Comparison of ENCODE assay signal across 31 cellular contexts in the genomic region with DNA sequence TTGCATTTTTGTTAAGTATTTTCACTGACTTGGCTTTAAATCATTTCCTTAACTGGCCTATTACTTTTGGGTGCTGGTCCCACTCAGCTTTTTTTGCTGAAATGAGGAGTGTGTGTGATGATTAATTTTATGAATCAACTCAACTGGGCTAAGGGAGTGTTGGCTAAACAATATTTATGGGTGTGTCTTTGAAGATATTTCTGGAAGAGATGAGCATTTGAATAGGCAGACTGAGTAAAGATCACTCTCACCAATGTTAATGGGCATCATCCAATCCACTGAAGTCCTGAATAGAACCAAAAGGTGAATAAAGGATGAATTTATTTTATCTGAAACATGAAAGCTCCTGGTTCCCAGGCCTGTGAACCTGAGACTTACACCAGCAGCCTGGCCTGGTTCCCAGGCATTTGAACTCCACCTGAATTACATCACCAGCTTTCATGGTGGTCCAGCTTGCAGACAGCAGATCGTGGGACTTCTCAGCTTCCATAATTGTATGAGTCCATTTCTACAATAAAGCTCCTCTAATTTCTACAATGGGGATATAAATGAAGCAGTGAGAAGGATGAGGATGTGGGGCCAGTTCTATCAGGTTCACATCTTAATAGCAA.
DNase-seq lines count a peak whose midpoint lies in the region; ATAC-seq and TF ChIP-seq lines count a peak whose summit lies in the region.
"Had no signal": no experiment of that assay in that cellular context is flagged by ENCODE, and none has a peak within 500 bp of the region (broad histone marks: within the 10 kb centered on the region; RNA-seq: fewer than 3 reads in every experiment).

No MANE protein-coding gene starts in this region.

- peaks cover 13% of the 10 kb centered on the region; the same call in 1 of the 2 replicates for H3F3A ChIP-seq in GM23248 (ENCODE audit: insufficient read depth)

- no peaks in the 10 kb centered on the region for H3K36me3 ChIP-seq in GM23248 (ENCODE audit: low read depth)
- H3K36me3 ChIP-seq: BLaER1 treated with 17β-estradiol and CSF1 and Interleukin-3, amounts not matched to agents 10 nM and 100 nM; gastrocnemius medialis; stomach; tibial nerve had no signal

- no peaks in the 10 kb centered on the region for H3K9me2 ChIP-seq in GM23248 (ENCODE audit: insufficient read depth)

- no peak overlapping the region for H3K27ac ChIP-seq in GM23248
- H3K27ac ChIP-seq: BLaER1 treated with 17β-estradiol and CSF1 and Interleukin-3, amounts not matched to agents 10 nM and 100 nM; gastrocnemius medialis; skin epidermis; stomach; tibial nerve had no signal

- no peaks in the 10 kb centered on the region for H3K79me2 ChIP-seq in GM23248 (ENCODE audit: insufficient read depth)

- no peak overlapping the region for H3K9ac ChIP-seq in GM23248
- H3K9ac ChIP-seq: BLaER1 treated with 17β-estradiol and CSF1 and Interleukin-3, amounts not matched to agents 10 nM and 100 nM had no signal

- no peak for ATAC-seq in GM21717 (IDR thresholded peaks at IDR 0.05; ENCODE audit: unreplicated experiment)
- ATAC-seq in HG03159 (IDR thresholded peaks at IDR 0.05; ENCODE audit: unreplicated experiment): no peak
- ATAC-seq: activated CD4-positive, CD25-positive, alpha-beta regulatory T cell treated with anti-CD3 and anti-CD28 coated beads, Interleukin-2, amount 50 U/mL, for 24 hours; effector memory CD8-positive, alpha-beta T cell; gastrocnemius medialis; left lobe of liver had no signal

- DNase-seq in GM23248 (peak; percentile 63), NCI-H226 (peak; percentile 52), choroid plexus epithelial cell (ENCODE audit: low read depth) (peak; percentile 59), skeletal muscle cell (ENCODE audit: low read depth) (peak; percentile 22), HUDEP-2 (lab: John Stamatoyannopoulos, UW; ENCODE audit: unreplicated experiment in 76 of 76) (no peak)
- DNase-seq: activated CD4-positive, alpha-beta T cell treated with anti-CD3 and anti-CD28 coated beads, Interleukin-2, amount 50 U/mL, for 48 hours; activated naive CD4-positive, alpha-beta T cell treated with anti-CD3 and anti-CD28 coated beads, Interleukin-2, amount 50 U/mL, for 16 hours; amygdala; COR-L47; cortex of kidney; effector memory CD8-positive, alpha-beta T cell; gastrocnemius medialis; GDM1; hippocampal formation; immature natural killer cell; naive B cell; NCI-H1105 treated with DMSO at 0.1 percent for 48 hours; NCI-H1930; NCI-H748 treated with DMSO at 0.1 percent for 48 hours; occipital lobe; RPMI8226; stimulated activated CD8-positive, alpha-beta memory T cell treated with anti-CD3 and anti-CD28 coated beads, Interleukin-4, amount 100 ng/mL, for 48 hours; stomach had no signal

- no peak for TF ChIP-seq CTCF in choroid plexus epithelial cell (conservative IDR thresholded peaks at IDR 0.05; ENCODE audit: low read depth, low read length)

- no peaks in the 10 kb centered on the region for H4K20me1 ChIP-seq in GM23248 (ENCODE audit: insufficient read depth)
- H4K20me1 ChIP-seq: BLaER1 treated with 17β-estradiol and CSF1 and Interleukin-3, amounts not matched to agents 10 nM and 100 nM had no signal

- H3K4me2 ChIP-seq in GM23248 (ENCODE audit: unreplicated experiment): no peak overlapping the region
- H3K4me2 ChIP-seq: BLaER1 treated with 17β-estradiol and CSF1 and Interleukin-3, amounts not matched to agents 10 nM and 100 nM had no signal

- H2AFZ ChIP-seq in GM23248: no peak overlapping the region

- in situ Hi-C loops in GM23248 (cut with MboI): no loop called here

- H3K9me3 ChIP-seq in GM23248 (ENCODE audit: low read depth): no peaks in the 10 kb centered on the region
- H3K9me3 ChIP-seq: BLaER1 treated with 17β-estradiol and CSF1 and Interleukin-3, amounts not matched to agents 10 nM and 100 nM; gastrocnemius medialis; stomach; tibial nerve had no signal

- peaks cover 19% of the 10 kb centered on the region for H3K4me1 ChIP-seq in GM23248 (ENCODE audit: insufficient read depth)
- H3K4me1 ChIP-seq: gastrocnemius medialis, stomach, tibial nerve had no signal

- 7 to 12% methylated on average over 1 of the region's 1 CpG for WGBS in GM23248 (ENCODE audit: low coverage in 1 of 2, low lambda C conversion rate in 2 of 2, missing lambda C conversion rate in 2 of 2), 2 experiments

- H3K27me3 ChIP-seq in GM23248 (replicated peaks; ENCODE audit: insufficient read depth): no peaks in the 10 kb centered on the region
- H3K27me3 ChIP-seq: BLaER1 treated with 17β-estradiol and CSF1 and Interleukin-3, amounts not matched to agents 10 nM and 100 nM; gastrocnemius medialis; stomach; tibial nerve had no signal

- H3K4me3 ChIP-seq in GM23248: no peak overlapping the region
- no peak overlapping the region for H3K4me3 ChIP-seq in choroid plexus epithelial cell (ENCODE audit: low read depth, low read length)
- H3K4me3 ChIP-seq in skeletal muscle cell (ENCODE audit: low read depth, low read length): no peak overlapping the region
- H3K4me3 ChIP-seq: BLaER1 treated with 17β-estradiol and CSF1 and Interleukin-3, amounts not matched to agents 10 nM and 100 nM; gastrocnemius medialis; SK-N-MC; skin epidermis; stomach; tibial nerve had no signal

Comparison
In these comparisons a context has a peak if more than half of its experiments do, and no peak if none do; other contexts are left out.
1. DNase-seq: peak in GM23248 (single experiment), NCI-H226 (single experiment), choroid plexus epithelial cell (single experiment) and skeletal muscle cell (single experiment); none in HUDEP-2 (0 of 76).